In the genomic region with DNA sequence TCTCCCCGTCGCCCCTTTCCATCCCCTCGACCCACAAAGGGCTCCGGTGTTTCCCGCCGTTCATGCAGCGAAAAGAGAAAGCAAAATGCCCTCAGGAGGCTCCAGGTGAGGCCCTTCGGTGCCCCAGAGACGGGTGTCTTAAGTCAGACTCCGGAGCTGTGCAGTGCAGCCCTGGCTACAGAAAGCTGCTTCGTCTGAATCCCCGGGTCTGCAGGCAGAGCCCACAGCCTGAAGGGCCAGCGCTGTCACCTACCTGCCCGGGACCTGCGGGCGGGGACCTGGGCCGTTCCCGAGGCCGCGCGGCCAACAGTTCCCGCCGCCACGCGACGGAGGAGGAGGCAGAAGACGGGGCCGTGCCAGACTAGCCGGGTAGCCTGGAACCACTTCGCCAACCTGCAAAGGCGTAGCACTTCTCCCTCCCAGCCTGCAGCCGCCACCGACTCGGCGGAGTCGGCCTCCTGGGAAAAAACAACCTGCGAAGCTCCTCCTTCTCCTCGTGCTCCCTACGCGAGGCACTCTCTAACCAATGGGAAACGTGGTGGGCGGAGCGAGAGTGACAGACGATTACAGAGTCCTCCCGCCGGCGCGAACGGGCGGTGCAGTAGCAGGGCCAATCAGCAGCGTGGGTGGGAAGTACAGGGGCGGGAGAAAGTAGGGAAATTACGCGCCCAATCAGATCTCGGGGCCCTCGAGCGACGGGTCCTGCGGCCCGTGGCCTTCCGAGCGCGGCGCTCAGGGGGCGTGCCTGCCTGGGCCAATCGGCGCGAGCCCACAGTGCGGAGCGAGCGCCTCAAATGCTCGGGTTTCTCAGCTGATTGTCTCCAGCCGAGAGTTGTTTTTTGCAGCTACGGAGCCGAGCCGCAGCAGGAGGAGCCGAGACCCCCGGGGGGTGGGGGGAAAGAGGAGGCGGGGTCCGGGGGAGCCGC, we compare ENCODE assay signal across 1 cellular context.
TF ChIP-seq lines count a peak whose summit lies in the region.

A gene with protein sequence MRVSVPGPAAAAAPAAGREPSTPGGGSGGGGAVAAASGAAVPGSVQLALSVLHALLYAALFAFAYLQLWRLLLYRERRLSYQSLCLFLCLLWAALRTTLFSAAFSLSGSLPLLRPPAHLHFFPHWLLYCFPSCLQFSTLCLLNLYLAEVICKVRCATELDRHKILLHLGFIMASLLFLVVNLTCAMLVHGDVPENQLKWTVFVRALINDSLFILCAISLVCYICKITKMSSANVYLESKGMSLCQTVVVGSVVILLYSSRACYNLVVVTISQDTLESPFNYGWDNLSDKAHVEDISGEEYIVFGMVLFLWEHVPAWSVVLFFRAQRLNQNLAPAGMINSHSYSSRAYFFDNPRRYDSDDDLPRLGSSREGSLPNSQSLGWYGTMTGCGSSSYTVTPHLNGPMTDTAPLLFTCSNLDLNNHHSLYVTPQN (plus strand): TSS at position 774 of the 926 bp plus-strand sequence. CDS start 312 bp downstream, outside the sequence.
A gene with protein sequence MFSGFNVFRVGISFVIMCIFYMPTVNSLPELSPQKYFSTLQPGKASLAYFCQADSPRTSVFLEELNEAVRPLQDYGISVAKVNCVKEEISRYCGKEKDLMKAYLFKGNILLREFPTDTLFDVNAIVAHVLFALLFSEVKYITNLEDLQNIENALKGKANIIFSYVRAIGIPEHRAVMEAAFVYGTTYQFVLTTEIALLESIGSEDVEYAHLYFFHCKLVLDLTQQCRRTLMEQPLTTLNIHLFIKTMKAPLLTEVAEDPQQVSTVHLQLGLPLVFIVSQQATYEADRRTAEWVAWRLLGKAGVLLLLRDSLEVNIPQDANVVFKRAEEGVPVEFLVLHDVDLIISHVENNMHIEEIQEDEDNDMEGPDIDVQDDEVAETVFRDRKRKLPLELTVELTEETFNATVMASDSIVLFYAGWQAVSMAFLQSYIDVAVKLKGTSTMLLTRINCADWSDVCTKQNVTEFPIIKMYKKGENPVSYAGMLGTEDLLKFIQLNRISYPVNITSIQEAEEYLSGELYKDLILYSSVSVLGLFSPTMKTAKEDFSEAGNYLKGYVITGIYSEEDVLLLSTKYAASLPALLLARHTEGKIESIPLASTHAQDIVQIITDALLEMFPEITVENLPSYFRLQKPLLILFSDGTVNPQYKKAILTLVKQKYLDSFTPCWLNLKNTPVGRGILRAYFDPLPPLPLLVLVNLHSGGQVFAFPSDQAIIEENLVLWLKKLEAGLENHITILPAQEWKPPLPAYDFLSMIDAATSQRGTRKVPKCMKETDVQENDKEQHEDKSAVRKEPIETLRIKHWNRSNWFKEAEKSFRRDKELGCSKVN (minus strand): TSS at position 443 of the 926 bp plus-strand sequence. CDS start 8,948 bp downstream, outside the sequence.

TF ChIP-seq in K562, 482 proteins besides CTCF, POLR2A, EP300 and RAD21 (continued from another document and continues in another):
- TF ChIP-seq POLR2G (IDR thresholded peaks at IDR 0.05; ENCODE audit: low read depth, low read length) = peak; percentile 87
- TF ChIP-seq CREB1 (IDR thresholded peaks at IDR 0.05) = 0 out of 2 replicates have a peak, but pooled peaks have one; percentile 48
- peak; percentile 71 for TF ChIP-seq CREB1 (CRISPR knock-in tag; IDR thresholded peaks at IDR 0.05)
- TF ChIP-seq, protein P1, sequence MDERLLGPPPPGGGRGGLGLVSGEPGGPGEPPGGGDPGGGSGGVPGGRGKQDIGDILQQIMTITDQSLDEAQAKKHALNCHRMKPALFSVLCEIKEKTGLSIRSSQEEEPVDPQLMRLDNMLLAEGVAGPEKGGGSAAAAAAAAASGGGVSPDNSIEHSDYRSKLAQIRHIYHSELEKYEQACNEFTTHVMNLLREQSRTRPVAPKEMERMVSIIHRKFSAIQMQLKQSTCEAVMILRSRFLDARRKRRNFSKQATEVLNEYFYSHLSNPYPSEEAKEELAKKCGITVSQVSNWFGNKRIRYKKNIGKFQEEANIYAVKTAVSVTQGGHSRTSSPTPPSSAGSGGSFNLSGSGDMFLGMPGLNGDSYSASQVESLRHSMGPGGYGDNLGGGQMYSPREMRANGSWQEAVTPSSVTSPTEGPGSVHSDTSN (CRISPR knock-in tag; IDR thresholded peaks at IDR 0.05; ENCODE audit: low read depth) = peak; percentile 77
- TF ChIP-seq, protein P1 (tag; conservative IDR thresholded peaks at IDR 0.05; ENCODE audit: low read depth) = peak; percentile 90
- TF ChIP-seq CXXC5 (CRISPR knock-in tag; IDR thresholded peaks at IDR 0.05) = peak; percentile 65
- TF ChIP-seq, protein P2, sequence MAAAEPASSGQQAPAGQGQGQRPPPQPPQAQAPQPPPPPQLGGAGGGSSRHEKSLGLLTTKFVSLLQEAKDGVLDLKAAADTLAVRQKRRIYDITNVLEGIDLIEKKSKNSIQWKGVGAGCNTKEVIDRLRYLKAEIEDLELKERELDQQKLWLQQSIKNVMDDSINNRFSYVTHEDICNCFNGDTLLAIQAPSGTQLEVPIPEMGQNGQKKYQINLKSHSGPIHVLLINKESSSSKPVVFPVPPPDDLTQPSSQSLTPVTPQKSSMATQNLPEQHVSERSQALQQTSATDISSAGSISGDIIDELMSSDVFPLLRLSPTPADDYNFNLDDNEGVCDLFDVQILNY (CRISPR knock-in tag; IDR thresholded peaks at IDR 0.05) = no peak
- peak; percentile 85 for TF ChIP-seq NEUROD1 (IDR thresholded peaks at IDR 0.05; ENCODE audit: borderline replicate concordance, low read depth, low read length, partially characterized antibody)
- TF ChIP-seq, protein P3, sequence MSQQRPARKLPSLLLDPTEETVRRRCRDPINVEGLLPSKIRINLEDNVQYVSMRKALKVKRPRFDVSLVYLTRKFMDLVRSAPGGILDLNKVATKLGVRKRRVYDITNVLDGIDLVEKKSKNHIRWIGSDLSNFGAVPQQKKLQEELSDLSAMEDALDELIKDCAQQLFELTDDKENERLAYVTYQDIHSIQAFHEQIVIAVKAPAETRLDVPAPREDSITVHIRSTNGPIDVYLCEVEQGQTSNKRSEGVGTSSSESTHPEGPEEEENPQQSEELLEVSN (IDR thresholded peaks at IDR 0.05; ENCODE audit: borderline replicate concordance in 1 of 2, extremely low read depth in 1 of 2, insufficient read depth in 1 of 2, insufficient read length in 1 of 2, low read depth in 1 of 2, low read length in 1 of 2, poor library complexity in 1 of 2, severe bottlenecking in 1 of 2) = peak; percentile 80 to 89
- no peak for TF ChIP-seq ZNF644 (tag; IDR thresholded peaks at IDR 0.05; ENCODE audit: low read depth)
- no peak for TF ChIP-seq NR2F6 (CRISPR knock-in tag; IDR thresholded peaks at IDR 0.05)
- TF ChIP-seq, protein P4, sequence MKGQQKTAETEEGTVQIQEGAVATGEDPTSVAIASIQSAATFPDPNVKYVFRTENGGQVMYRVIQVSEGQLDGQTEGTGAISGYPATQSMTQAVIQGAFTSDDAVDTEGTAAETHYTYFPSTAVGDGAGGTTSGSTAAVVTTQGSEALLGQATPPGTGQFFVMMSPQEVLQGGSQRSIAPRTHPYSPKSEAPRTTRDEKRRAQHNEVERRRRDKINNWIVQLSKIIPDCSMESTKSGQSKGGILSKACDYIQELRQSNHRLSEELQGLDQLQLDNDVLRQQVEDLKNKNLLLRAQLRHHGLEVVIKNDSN (CRISPR knock-in tag; IDR thresholded peaks at IDR 0.05) = peak; percentile 58
- peak; percentile 27 for TF ChIP-seq SAP30 (IDR thresholded peaks at IDR 0.05; ENCODE audit: borderline replicate concordance, insufficient read depth, low read depth, low read length, poor library complexity, severe bottlenecking)
- no peak for TF ChIP-seq JUN (IDR thresholded peaks at IDR 0.05; ENCODE audit: borderline replicate concordance, low read depth, low read length)
- no peak for TF ChIP-seq JUN (CRISPR knock-in tag; IDR thresholded peaks at IDR 0.05; ENCODE audit: borderline replicate concordance)
- TF ChIP-seq, protein P5, sequence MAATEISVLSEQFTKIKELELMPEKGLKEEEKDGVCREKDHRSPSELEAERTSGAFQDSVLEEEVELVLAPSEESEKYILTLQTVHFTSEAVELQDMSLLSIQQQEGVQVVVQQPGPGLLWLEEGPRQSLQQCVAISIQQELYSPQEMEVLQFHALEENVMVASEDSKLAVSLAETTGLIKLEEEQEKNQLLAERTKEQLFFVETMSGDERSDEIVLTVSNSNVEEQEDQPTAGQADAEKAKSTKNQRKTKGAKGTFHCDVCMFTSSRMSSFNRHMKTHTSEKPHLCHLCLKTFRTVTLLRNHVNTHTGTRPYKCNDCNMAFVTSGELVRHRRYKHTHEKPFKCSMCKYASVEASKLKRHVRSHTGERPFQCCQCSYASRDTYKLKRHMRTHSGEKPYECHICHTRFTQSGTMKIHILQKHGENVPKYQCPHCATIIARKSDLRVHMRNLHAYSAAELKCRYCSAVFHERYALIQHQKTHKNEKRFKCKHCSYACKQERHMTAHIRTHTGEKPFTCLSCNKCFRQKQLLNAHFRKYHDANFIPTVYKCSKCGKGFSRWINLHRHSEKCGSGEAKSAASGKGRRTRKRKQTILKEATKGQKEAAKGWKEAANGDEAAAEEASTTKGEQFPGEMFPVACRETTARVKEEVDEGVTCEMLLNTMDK (IDR thresholded peaks at IDR 0.05; ENCODE audit: borderline replicate concordance, insufficient read depth, low read depth, low read length, poor library complexity, severe bottlenecking) = no peak
- TF ChIP-seq KDM4B (IDR thresholded peaks at IDR 0.05; ENCODE audit: borderline replicate concordance in 2 of 2, low read depth in 1 of 2) = no peak
- TF ChIP-seq FOS (IDR thresholded peaks at IDR 0.05; ENCODE audit: extremely low read depth, insufficient read length) = peak; percentile 91
- 0 out of 2 replicates have a peak, but pooled peaks have one; percentile 17 for TF ChIP-seq HDAC2 (IDR thresholded peaks at IDR 0.05)
- TF ChIP-seq EWSR1 (IDR thresholded peaks at IDR 0.05; ENCODE audit: borderline replicate concordance, low read depth, partially characterized antibody) = no peak
- peak; percentile 98 for TF ChIP-seq RBM25 (IDR thresholded peaks at IDR 0.05; ENCODE audit: low read depth, low read length, severe bottlenecking)
- no peak for TF ChIP-seq SREBF2 (CRISPR knock-in tag; IDR thresholded peaks at IDR 0.05)
- peak; percentile 70 for TF ChIP-seq BHLHE40 (IDR thresholded peaks at IDR 0.05; ENCODE audit: low read length)
- peak; percentile 88 for TF ChIP-seq ASH1L (IDR thresholded peaks at IDR 0.05; ENCODE audit: borderline replicate concordance, low read depth, partially characterized antibody)
- TF ChIP-seq POLR2B (IDR thresholded peaks at IDR 0.05; ENCODE audit: low read depth, partially characterized antibody) = peak; percentile 78
- TF ChIP-seq ILK (tag; IDR thresholded peaks at IDR 0.05; ENCODE audit: borderline replicate concordance, low read depth) = no peak
- TF ChIP-seq MAFF (IDR thresholded peaks at IDR 0.05; ENCODE audit: low read length) = no peak
- TF ChIP-seq, protein P6, sequence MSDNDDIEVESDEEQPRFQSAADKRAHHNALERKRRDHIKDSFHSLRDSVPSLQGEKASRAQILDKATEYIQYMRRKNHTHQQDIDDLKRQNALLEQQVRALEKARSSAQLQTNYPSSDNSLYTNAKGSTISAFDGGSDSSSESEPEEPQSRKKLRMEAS (CRISPR knock-in tag; IDR thresholded peaks at IDR 0.05) = peak; percentile 66
- TF ChIP-seq, protein P7, sequence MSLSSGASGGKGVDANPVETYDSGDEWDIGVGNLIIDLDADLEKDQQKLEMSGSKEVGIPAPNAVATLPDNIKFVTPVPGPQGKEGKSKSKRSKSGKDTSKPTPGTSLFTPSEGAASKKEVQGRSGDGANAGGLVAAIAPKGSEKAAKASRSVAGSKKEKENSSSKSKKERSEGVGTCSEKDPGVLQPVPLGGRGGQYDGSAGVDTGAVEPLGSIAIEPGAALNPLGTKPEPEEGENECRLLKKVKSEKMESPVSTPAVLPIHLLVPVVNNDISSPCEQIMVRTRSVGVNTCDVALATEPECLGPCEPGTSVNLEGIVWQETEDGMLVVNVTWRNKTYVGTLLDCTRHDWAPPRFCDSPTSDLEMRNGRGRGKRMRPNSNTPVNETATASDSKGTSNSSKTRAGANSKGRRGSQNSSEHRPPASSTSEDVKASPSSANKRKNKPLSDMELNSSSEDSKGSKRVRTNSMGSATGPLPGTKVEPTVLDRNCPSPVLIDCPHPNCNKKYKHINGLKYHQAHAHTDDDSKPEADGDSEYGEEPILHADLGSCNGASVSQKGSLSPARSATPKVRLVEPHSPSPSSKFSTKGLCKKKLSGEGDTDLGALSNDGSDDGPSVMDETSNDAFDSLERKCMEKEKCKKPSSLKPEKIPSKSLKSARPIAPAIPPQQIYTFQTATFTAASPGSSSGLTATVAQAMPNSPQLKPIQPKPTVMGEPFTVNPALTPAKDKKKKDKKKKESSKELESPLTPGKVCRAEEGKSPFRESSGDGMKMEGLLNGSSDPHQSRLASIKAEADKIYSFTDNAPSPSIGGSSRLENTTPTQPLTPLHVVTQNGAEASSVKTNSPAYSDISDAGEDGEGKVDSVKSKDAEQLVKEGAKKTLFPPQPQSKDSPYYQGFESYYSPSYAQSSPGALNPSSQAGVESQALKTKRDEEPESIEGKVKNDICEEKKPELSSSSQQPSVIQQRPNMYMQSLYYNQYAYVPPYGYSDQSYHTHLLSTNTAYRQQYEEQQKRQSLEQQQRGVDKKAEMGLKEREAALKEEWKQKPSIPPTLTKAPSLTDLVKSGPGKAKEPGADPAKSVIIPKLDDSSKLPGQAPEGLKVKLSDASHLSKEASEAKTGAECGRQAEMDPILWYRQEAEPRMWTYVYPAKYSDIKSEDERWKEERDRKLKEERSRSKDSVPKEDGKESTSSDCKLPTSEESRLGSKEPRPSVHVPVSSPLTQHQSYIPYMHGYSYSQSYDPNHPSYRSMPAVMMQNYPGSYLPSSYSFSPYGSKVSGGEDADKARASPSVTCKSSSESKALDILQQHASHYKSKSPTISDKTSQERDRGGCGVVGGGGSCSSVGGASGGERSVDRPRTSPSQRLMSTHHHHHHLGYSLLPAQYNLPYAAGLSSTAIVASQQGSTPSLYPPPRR (CRISPR knock-in tag; IDR thresholded peaks at IDR 0.05; ENCODE audit: borderline replicate concordance) = no peak
- TF ChIP-seq, protein P8, sequence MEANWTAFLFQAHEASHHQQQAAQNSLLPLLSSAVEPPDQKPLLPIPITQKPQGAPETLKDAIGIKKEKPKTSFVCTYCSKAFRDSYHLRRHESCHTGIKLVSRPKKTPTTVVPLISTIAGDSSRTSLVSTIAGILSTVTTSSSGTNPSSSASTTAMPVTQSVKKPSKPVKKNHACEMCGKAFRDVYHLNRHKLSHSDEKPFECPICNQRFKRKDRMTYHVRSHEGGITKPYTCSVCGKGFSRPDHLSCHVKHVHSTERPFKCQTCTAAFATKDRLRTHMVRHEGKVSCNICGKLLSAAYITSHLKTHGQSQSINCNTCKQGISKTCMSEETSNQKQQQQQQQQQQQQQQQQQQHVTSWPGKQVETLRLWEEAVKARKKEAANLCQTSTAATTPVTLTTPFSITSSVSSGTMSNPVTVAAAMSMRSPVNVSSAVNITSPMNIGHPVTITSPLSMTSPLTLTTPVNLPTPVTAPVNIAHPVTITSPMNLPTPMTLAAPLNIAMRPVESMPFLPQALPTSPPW (CRISPR knock-in tag; IDR thresholded peaks at IDR 0.05) = peak; percentile 26; the same call in 1 of the 2 replicates
- peak; percentile 58 for TF ChIP-seq TBP (optimal IDR thresholded peaks at IDR 0.05; ENCODE audit: low read depth, low read length)
